Comparison of ENCODE assay signal across 22 cellular contexts in the genomic region with DNA sequence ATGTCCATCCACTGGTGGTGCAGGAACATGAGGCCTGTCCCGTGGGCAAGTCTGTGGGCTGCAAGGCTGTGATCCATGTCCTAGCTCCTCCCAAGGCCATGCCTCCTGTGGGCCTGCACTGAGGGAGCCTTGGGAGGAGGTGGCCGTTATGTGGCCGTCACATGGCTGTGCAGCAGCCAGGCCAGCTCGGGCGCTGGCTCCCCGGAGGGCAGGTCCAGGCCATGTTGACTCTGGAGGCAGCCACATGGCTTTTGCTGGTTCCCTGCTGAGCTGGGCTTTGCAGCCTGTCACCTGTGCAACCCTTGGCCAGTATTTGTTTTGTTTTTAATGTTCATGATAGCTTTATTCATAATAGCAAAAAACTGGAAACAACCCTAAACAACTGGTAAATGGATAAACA.
"Had no signal": no experiment of that assay in that cellular context is flagged by ENCODE, and none has a peak within 500 bp of the region (broad histone marks: within the 10 kb centered on the region; RNA-seq: fewer than 3 reads in every experiment).

No MANE protein-coding gene starts in this region.

- H3K4me2 ChIP-seq: SK-N-SH had no signal

- H3K36me3 ChIP-seq: MG63 had no signal

- H3K4me3 ChIP-seq: MG63 had no signal

- H3K9me3 ChIP-seq: MG63, SK-N-SH had no signal

- H3K27me3 ChIP-seq: MG63 had no signal

- H3K27ac ChIP-seq: RWPE1 had no signal

- H3K9ac ChIP-seq: SK-N-SH had no signal

- DNase-seq: IMR-90, Karpas-422, KG1, MG63, NCI-H1092, NCI-H1105 treated with DMSO at 0.1 percent for 48 hours, NCI-H1417 treated with DMSO at 0.1 percent for 48 hours, NCI-H146, NCI-H1694 treated with DMSO at 0.1 percent for 48 hours, NCI-H1930, NCI-H2081, NCI-H2107, NCI-H226, NCI-H446, NCI-H510A, NCI-H524 treated with DMSO at 0.1 percent for 48 hours, NCI-H69, NCI-H774, SHP77, SK-N-SH, SW 1271 had no signal
